In the genomic region with DNA sequence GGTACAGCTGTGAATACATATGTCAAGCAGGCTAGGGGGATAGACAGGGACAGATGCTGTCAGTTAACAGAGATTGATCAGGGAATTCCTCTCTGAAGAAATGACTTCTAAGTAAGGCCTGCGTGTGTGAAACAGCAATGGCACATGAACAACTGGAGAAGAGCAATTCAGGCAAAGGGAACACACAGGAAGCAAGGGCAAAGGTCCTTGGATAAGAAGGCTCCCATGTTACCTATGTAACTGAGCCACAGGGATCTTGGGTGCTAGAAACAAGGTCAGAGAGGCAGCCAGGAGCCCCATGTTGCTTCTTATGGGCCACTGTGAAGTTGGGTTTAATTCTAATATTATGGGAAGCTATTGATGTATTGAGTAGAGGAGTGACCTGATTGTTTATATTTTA, we compare ENCODE assay signal across 22 cellular contexts.
DNase-seq lines count a peak whose midpoint lies in the region; ATAC-seq, FAIRE-seq and TF ChIP-seq lines count a peak whose summit lies in the region.
"Had no signal": no experiment of that assay in that cellular context is flagged by ENCODE, and none has a peak within 500 bp of the region (broad histone marks: within the 10 kb centered on the region; RNA-seq: fewer than 3 reads in every experiment).

No MANE protein-coding gene starts in this region.

- H3K4me3 Mint-ChIP-seq in nephron = no peak overlapping the region
- H3K4me3 Mint-ChIP-seq: B cell; CD4-positive, CD25-positive, alpha-beta regulatory T cell; CD8-positive, alpha-beta T cell had no signal

- H3K9me3 ChIP-seq in H1 (ENCODE audit: insufficient read depth in 2 of 2, low read depth in 1 of 2, low read length in 1 of 2) (no peaks in the 10 kb centered on the region), small intestine (ENCODE audit: control insufficient read depth, low read depth) (no peaks in the 10 kb centered on the region)
- H3K9me3 ChIP-seq: BLaER1 had no signal

- H3K27me3 ChIP-seq in H1 (replicated peaks in 1 of 4; ENCODE audit: control insufficient read depth in 3 of 4, extremely low read depth in 1 of 4, insufficient read depth in 3 of 4, low read length in 3 of 4) (no peaks in the 10 kb centered on the region), small intestine (ENCODE audit: control insufficient read depth in 2 of 2, insufficient read depth in 2 of 2, low read length in 2 of 2) (no peaks in the 10 kb centered on the region)
- H3K27me3 ChIP-seq: BLaER1 had no signal

- no peak overlapping the region for H2BK12ac ChIP-seq in H1 (ENCODE audit: low read depth, low read length)

- 0 out of 2 replicates have a peak overlapping the region, but pooled peaks have one; percentile 50 for H2BK15ac ChIP-seq in H1 (ENCODE audit: low read length)

- no peak overlapping the region for H3K4ac ChIP-seq in H1 (replicated peaks; ENCODE audit: insufficient read length, low read depth, low read length)

- no peaks in the 10 kb centered on the region for H3K79me1 ChIP-seq in H1 (ENCODE audit: low read depth, low read length)

- no peak for TF ChIP-seq EP300 in H1 (IDR thresholded peaks at IDR 0.05; ENCODE audit: borderline replicate concordance in 1 of 2, low read depth in 2 of 2, low read length in 2 of 2)

- no peak for FAIRE-seq in H1 (lab: Jason Lieb, UNC)
- no peak for FAIRE-seq in small intestine (lab: Jason Lieb, UNC)
- FAIRE-seq in D721Med (lab: Jason Lieb, UNC) = no peak
- FAIRE-seq: A204.1, GM12891, GM18507 had no signal

- intact Hi-C loops in left ventricle myocardium superior (cut with micrococcal nuclease) = no loop called here

- no peak for TF ChIP-seq POLR2A in H1 (IDR thresholded peaks at IDR 0.05; ENCODE audit: control extremely low read depth in 1 of 2, low read depth in 2 of 2, low read length in 2 of 2)

- no peak overlapping the region for H4K8ac ChIP-seq in H1 (ENCODE audit: extremely low read depth, insufficient read depth, low read length)

- H3K4me1 ChIP-seq in H1 (replicated peaks in 1 of 4; ENCODE audit: control insufficient read depth in 3 of 4, insufficient read depth in 4 of 4, low read length in 3 of 4) = peaks cover 0 to 17% (median 11%) of the 10 kb centered on the region in 4 experiments; a peak in 6 of 7 replicates
- H3K4me1 ChIP-seq in small intestine (ENCODE audit: control insufficient read depth in 2 of 2, insufficient read depth in 1 of 2, low read depth in 1 of 2, low read length in 1 of 2) = no peaks in the 10 kb centered on the region
- H3K4me1 ChIP-seq: BLaER1 had no signal

- H3K23me2 ChIP-seq in H1 (ENCODE audit: low read depth, low read length) = peaks cover 2% of the 10 kb centered on the region; the same call in 1 of the 2 replicates

- TF ChIP-seq CTCF in H1 (IDR thresholded peaks at IDR 0.05; ENCODE audit: control extremely low read depth in 1 of 3, insufficient read depth in 1 of 3, low read depth in 1 of 3, low read length in 3 of 3) (no peak), nephron (IDR thresholded peaks at IDR 0.05; ENCODE audit: unreplicated experiment in 3 of 3) (no peak), D721Med (IDR thresholded peaks at IDR 0.05; ENCODE audit: insufficient read depth, missing control alignments) (no peak)

- H3K4me2 ChIP-seq in H1 (ENCODE audit: insufficient read depth in 1 of 2, low read depth in 2 of 2, low read length in 2 of 2) = no peak overlapping the region
- H3K4me2 ChIP-seq: BLaER1 had no signal

- no peak overlapping the region for H2AK5ac ChIP-seq in H1 (ENCODE audit: low read depth, low read length)

- H3K27ac Mint-ChIP-seq in nephron = peak overlapping the region; percentile 23 to 64 (median 57)
- H3K27ac Mint-ChIP-seq: B cell; CD4-positive, CD25-positive, alpha-beta regulatory T cell; CD8-positive, alpha-beta T cell had no signal

- no peak overlapping the region for H3K14ac ChIP-seq in H1 (ENCODE audit: insufficient read length)

- no peak overlapping the region for H2AFZ ChIP-seq in H1 (ENCODE audit: low read length)

- no peaks in the 10 kb centered on the region for H3K36me3 ChIP-seq in H1 (ENCODE audit: control insufficient read depth in 2 of 4, insufficient read depth in 4 of 4, low read length in 3 of 4)
- no peaks in the 10 kb centered on the region for H3K36me3 ChIP-seq in small intestine (ENCODE audit: control insufficient read depth in 2 of 2, insufficient read depth in 2 of 2, low read length in 2 of 2)
- H3K36me3 ChIP-seq: BLaER1 had no signal

- no peak overlapping the region for H2BK5ac ChIP-seq in H1 (ENCODE audit: low read depth, low read length)

- H3K18ac ChIP-seq in H1 (ENCODE audit: extremely low read depth, low read length) = no peak overlapping the region; the same call in 1 of the 2 replicates

- 88% methylated on average over 1 of the region's 1 CpG; no CpG with 5 or more reads in 1 of the 2 experiments for WGBS in H1 (ENCODE audit: extremely low coverage in 1 of 2, insufficient coverage in 1 of 2, insufficient read length in 1 of 2, insufficient replicate concordance in 2 of 2, low coverage in 1 of 2, low lambda C conversion rate in 2 of 2, missing lambda C conversion rate in 1 of 2), 2 experiments
- 29 to 69% (median 59%) methylated on average over 1 of the region's 1 CpG for WGBS in small intestine, 3 donors

- H3K9me3 Mint-ChIP-seq in nephron = peaks cover 2% of the 10 kb centered on the region
- H3K9me3 Mint-ChIP-seq: CD8-positive, alpha-beta T cell had no signal

- H3K27me3 Mint-ChIP-seq in nephron (ENCODE audit: low read depth) = no peaks in the 10 kb centered on the region
- H3K27me3 Mint-ChIP-seq: B cell; CD4-positive, CD25-positive, alpha-beta regulatory T cell had no signal

- DNase-seq in NCI-H82 (lab: John Stamatoyannopoulos, UW) (peak; percentile 82), H1 (ENCODE audit: low read depth in 1 of 2, low spot score in 2 of 2) (no peak), small intestine (peak; percentile 75), D721Med (ENCODE audit: insufficient read length, low spot score) (no peak), left ventricle myocardium superior (no peak)
- DNase-seq: CD4-positive, CD25-positive, alpha-beta regulatory T cell; CD8-positive, alpha-beta T cell; DMS53; DMS79 treated with DMSO at 0.1 percent for 48 hours; GF-D8; GOT3; H7; HCEC 1CT had no signal

- POLR2A ChIA-PET in H1 (lab: Charles Lee; ENCODE audit: partially characterized antibody) = interaction anchor here (2.1 kb wide), 1 partner anchor 13 kb away, joined by 4 read pairs; no protein-coding TSS in a partner anchor

- no peaks in the 10 kb centered on the region for H3K36me3 Mint-ChIP-seq in nephron (ENCODE audit: low read depth)
- H3K36me3 Mint-ChIP-seq: CD4-positive, CD25-positive, alpha-beta regulatory T cell; CD8-positive, alpha-beta T cell had no signal

- H3K23ac ChIP-seq in H1 (ENCODE audit: insufficient read length) = no peak overlapping the region

- H3K27ac ChIP-seq in H1 (ENCODE audit: low read depth, low read length) (no peak overlapping the region), small intestine (ENCODE audit: low read depth in 1 of 2, low read length in 1 of 2) (no peak overlapping the region)
- H3K27ac ChIP-seq: 22Rv1, BLaER1, C4-2B had no signal

- no peak overlapping the region for H2BK120ac ChIP-seq in H1 (replicated peaks; ENCODE audit: low read depth, low read length)

- H4K91ac ChIP-seq in H1 (replicated peaks; ENCODE audit: insufficient read length, low read length) = no peak overlapping the region

- no peak overlapping the region for H3K4me3 ChIP-seq in H1 (ENCODE audit: extremely low read depth in 1 of 4, insufficient read depth in 2 of 4, low read depth in 3 of 4, low read length in 4 of 4)
- H3K4me3 ChIP-seq in small intestine (ENCODE audit: low read depth in 1 of 2, low read length in 2 of 2) = no peak overlapping the region
- H3K4me3 ChIP-seq: BLaER1 had no signal

- H3K9ac ChIP-seq in H1 (replicated peaks in 1 of 4; ENCODE audit: extremely low read depth in 1 of 4, low read depth in 3 of 4, low read length in 3 of 4) = no peak overlapping the region
- H3K9ac ChIP-seq: BLaER1 had no signal

- H3K79me2 ChIP-seq in H1 (ENCODE audit: control insufficient read depth in 1 of 2, insufficient read depth in 2 of 2, low read length in 2 of 2) = no peaks in the 10 kb centered on the region

- H3K4me1 Mint-ChIP-seq in nephron = peaks cover 22% of the 10 kb centered on the region
- H3K4me1 Mint-ChIP-seq: B cell; CD4-positive, CD25-positive, alpha-beta regulatory T cell had no signal

- ATAC-seq in HG02981 (IDR thresholded peaks at IDR 0.05; ENCODE audit: unreplicated experiment) = no peak
- ATAC-seq in left ventricle myocardium superior = no peak
- ATAC-seq: CD8-positive, alpha-beta T cell had no signal

- no peak overlapping the region for H2BK20ac ChIP-seq in H1 (ENCODE audit: low read length)

- H3K56ac ChIP-seq in H1 (replicated peaks; ENCODE audit: insufficient read length, low read depth, low read length) = no peak overlapping the region

- CTCF ChIA-PET in H1 (lab: Charles Lee; ENCODE audit: partially characterized antibody) = interaction anchor here (1.1 to 1.5 kb wide), 3 partner anchors 10 to 351 kb away, joined by 3 to 7 read pairs (median 3); no protein-coding TSS in a partner anchor

- no peaks in the 10 kb centered on the region for H4K20me1 ChIP-seq in H1 (replicated peaks in 1 of 2; ENCODE audit: control insufficient read depth in 1 of 2, insufficient read depth in 2 of 2, low read length in 2 of 2)
- H4K20me1 ChIP-seq: BLaER1 had no signal

- H4K5ac ChIP-seq in H1 (ENCODE audit: insufficient read length, low read depth, low read length) = no peak overlapping the region

- TF ChIP-seq RAD21 in H1 (IDR thresholded peaks at IDR 0.05 in 1 of 2, conservative IDR thresholded peaks at IDR 0.05 in 1 of 2; ENCODE audit: low read depth in 2 of 2, low read length in 2 of 2) = no peak

TF ChIP-seq in H1, 55 proteins besides CTCF, POLR2A, EP300 and RAD21:
- TF ChIP-seq SIN3A (conservative IDR thresholded peaks at IDR 0.05 in 1 of 2, IDR thresholded peaks at IDR 0.05 in 1 of 2; ENCODE audit: low read depth in 1 of 2, low read length in 2 of 2) = no peak

Comparison
In these comparisons a context has a peak if more than half of its experiments do, and no peak if none do; other contexts are left out.
1. DNase-seq: peak in NCI-H82 (single experiment) and small intestine (single experiment); none in H1 (0 of 2), D721Med (single experiment) and left ventricle myocardium superior (single experiment).